Comparison of ENCODE assay signal across 12 cellular contexts in the genomic region with DNA sequence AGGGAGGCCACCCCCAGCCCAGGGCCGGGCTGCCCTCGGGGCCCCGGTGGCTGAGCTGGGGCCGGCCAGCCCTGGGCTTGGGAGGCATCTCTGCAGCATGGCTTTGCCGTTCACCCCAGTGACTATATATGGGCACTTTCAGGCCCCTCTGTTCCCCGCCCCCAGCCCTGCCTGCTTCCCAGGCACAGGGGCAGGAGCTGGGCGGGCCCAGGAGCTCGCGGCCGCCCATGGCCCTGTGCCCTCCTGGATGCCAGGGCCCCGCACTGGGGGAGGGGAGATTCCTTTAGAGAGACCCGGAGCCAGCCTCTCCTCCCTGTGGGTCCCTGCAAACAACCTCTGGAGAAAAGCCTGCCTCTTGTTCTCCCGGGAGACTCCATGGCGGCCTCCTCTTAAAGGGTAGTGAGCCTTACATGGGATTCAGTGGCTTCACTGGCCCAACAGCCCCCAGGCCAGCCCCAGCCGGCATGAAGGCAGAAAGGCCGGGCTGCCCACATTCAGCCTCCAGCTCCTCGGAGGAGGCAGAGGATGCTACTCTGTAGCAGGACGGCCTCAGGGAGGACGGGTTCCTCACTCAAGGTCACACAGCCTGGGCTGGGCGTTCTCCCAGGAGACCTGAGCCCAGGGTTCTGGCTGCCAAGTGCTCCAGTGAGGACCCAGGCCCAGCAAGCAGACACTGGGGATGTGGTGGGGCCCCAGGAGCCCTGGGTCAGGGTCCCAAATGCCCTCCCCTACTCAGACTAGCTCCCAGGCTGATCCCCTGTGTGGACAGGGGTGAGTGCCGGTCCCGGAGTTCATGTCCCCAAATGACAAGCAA. TPM values are rescaled to one million over a fixed set of nuclear protein-coding genes. Genes with fewer than 3 reads are reported as not detected.
DNase-seq lines count a peak whose midpoint lies in the region; ATAC-seq and TF ChIP-seq lines count a peak whose summit lies in the region.
"Had no signal": no experiment of that assay in that cellular context is flagged by ENCODE, and none has a peak within 500 bp of the region (broad histone marks: within the 10 kb centered on the region; RNA-seq: fewer than 3 reads in every experiment).

No MANE protein-coding gene starts in this region.

- intact Hi-C loops in body of pancreas (cut with DNase I): loop anchor here (5.0 kb wide), 1 partner anchor 34 kb away; no protein-coding TSS in a partner anchor
- intact Hi-C loops in testis (cut with DNase I; ENCODE audit: low total_unique reads): no loop called here
- intact Hi-C loops in activated CD4-positive, alpha-beta memory T cell treated with anti-CD3 and anti-CD28 coated beads for 36 hours (cut with micrococcal nuclease): no loop called here

- H3K27ac Mint-ChIP-seq in progenitor cell of endocrine pancreas: no peak overlapping the region
- no peak overlapping the region for H3K27ac Mint-ChIP-seq in activated CD4-positive, alpha-beta memory T cell treated with anti-CD3 and anti-CD28 coated beads for 36 hours
- H3K27ac Mint-ChIP-seq: activated T-cell treated with anti-CD3 and anti-CD28 coated beads, Interleukin-2, amount 50 U/mL, for 72 hours; T-helper 1 cell treated with Interleukin-12 subunit alpha and Interleukin-12 subunit beta and Interleukin-4 antibody, amounts not matched to agents 30 μg/mL and 1 μg/mL, for 36 hours had no signal

- H3K4me3 ChIP-seq in HL-60 (replicated peaks; ENCODE audit: insufficient read depth, low read length) (peak overlapping the region; percentile 6), body of pancreas (no peak overlapping the region), testis (no peak overlapping the region)

- H3K4me1 ChIP-seq in body of pancreas (peaks cover 77% of the 10 kb centered on the region), testis (peaks cover 74% of the 10 kb centered on the region)

- no peaks in the 10 kb centered on the region for H3K27me3 Mint-ChIP-seq in progenitor cell of endocrine pancreas
- H3K27me3 Mint-ChIP-seq in activated CD4-positive, alpha-beta memory T cell treated with anti-CD3 and anti-CD28 coated beads for 36 hours: no peaks in the 10 kb centered on the region

- H3K9me3 ChIP-seq in body of pancreas: no peaks in the 10 kb centered on the region
- no peaks in the 10 kb centered on the region for H3K9me3 ChIP-seq in testis

- H3K36me3 ChIP-seq in body of pancreas (replicated peaks in 1 of 2; ENCODE audit: insufficient read depth in 1 of 2, low read depth in 2 of 2): no peaks in the 10 kb centered on the region
- H3K36me3 ChIP-seq in testis (ENCODE audit: low read depth, missing control alignments): no peaks in the 10 kb centered on the region

- no peak overlapping the region for H3K4me3 Mint-ChIP-seq in progenitor cell of endocrine pancreas (ENCODE audit: low read depth)
- no peak overlapping the region for H3K4me3 Mint-ChIP-seq in activated CD4-positive, alpha-beta memory T cell treated with anti-CD3 and anti-CD28 coated beads for 36 hours
- H3K4me3 Mint-ChIP-seq: activated T-cell treated with anti-CD3 and anti-CD28 coated beads, Interleukin-2, amount 50 U/mL, for 72 hours; T-helper 1 cell treated with Interleukin-12 subunit alpha and Interleukin-12 subunit beta and Interleukin-4 antibody, amounts not matched to agents 30 μg/mL and 1 μg/mL, for 36 hours had no signal

- H3K27me3 ChIP-seq in HL-60 (ENCODE audit: insufficient read depth, poor library complexity, severe bottlenecking) (no peaks in the 10 kb centered on the region), body of pancreas (no peaks in the 10 kb centered on the region), layer of hippocampus (ENCODE audit: control insufficient read depth, insufficient read depth, low read length) (no peaks in the 10 kb centered on the region), testis (no peaks in the 10 kb centered on the region)

- no peaks in the 10 kb centered on the region for H3K9me3 Mint-ChIP-seq in progenitor cell of endocrine pancreas (ENCODE audit: low read depth)
- H3K9me3 Mint-ChIP-seq in activated CD4-positive, alpha-beta memory T cell treated with anti-CD3 and anti-CD28 coated beads for 36 hours: no peaks in the 10 kb centered on the region
- H3K9me3 Mint-ChIP-seq: activated T-cell treated with anti-CD3 and anti-CD28 coated beads, Interleukin-2, amount 50 U/mL, for 72 hours; T-helper 1 cell treated with Interleukin-12 subunit alpha and Interleukin-12 subunit beta and Interleukin-4 antibody, amounts not matched to agents 30 μg/mL and 1 μg/mL, for 36 hours had no signal

- peaks cover 2% of the 10 kb centered on the region for H3K4me1 Mint-ChIP-seq in progenitor cell of endocrine pancreas (ENCODE audit: low read depth)
- H3K4me1 Mint-ChIP-seq in activated CD4-positive, alpha-beta memory T cell treated with anti-CD3 and anti-CD28 coated beads for 36 hours (ENCODE audit: low read depth): peaks cover 13% of the 10 kb centered on the region

- 55 to 64% methylated on average over 6 to 19 of the region's 22 CpGs for WGBS in body of pancreas, 2 donors
- 70 to 92% methylated on average over 2 to 22 of the region's 22 CpGs for WGBS in testis, 2 donors

- no peaks in the 10 kb centered on the region for H3K36me3 Mint-ChIP-seq in progenitor cell of endocrine pancreas (ENCODE audit: insufficient read depth)
- H3K36me3 Mint-ChIP-seq in activated CD4-positive, alpha-beta memory T cell treated with anti-CD3 and anti-CD28 coated beads for 36 hours: peaks cover 2% of the 10 kb centered on the region

- CTCF ChIA-PET in activated CD4-positive, alpha-beta memory T cell treated with anti-CD3 and anti-CD28 coated beads for 36 hours (lab: Charles Lee): interaction anchor here (1.2 to 3.6 kb wide), 3 partner anchors 16 to 31 kb away, joined by 4 to 58 read pairs (median 10); no protein-coding TSS in a partner anchor

- H3K27ac ChIP-seq in HL-60 (replicated peaks): peak overlapping the region; percentile 97
- peak overlapping the region; percentile 49 to 88 (median 53) for H3K27ac ChIP-seq in body of pancreas
- H3K27ac ChIP-seq in layer of hippocampus (ENCODE audit: low read depth, low read length): peak overlapping the region; percentile 62
- H3K27ac ChIP-seq in testis: peak overlapping the region in 1 of 2 donors; percentile 13

- ATAC-seq in body of pancreas: no peak
- ATAC-seq: activated T-cell treated with anti-CD3 and anti-CD28 coated beads, Interleukin-2, amount 50 U/mL, for 72 hours had no signal

- TF ChIP-seq POLR2A in body of pancreas (IDR thresholded peaks at IDR 0.05) (no peak), testis (IDR thresholded peaks at IDR 0.05) (no peak)

- DNase-seq in HL-60 (ENCODE audit: low read depth in 1 of 2, low spot score in 1 of 2) (peak; percentile 54 to 66), body of pancreas (no peak), testis (peak; percentile 46), progenitor cell of endocrine pancreas (ENCODE audit: low spot score, unreplicated experiment) (no peak), D341Med (ENCODE audit: low spot score) (no peak), A172 (ENCODE audit: low spot score) (no peak)
- DNase-seq in activated CD4-positive, alpha-beta memory T cell treated with anti-CD3 and anti-CD28 coated beads for 36 hours: no peak
- DNase-seq: activated T-cell treated with anti-CD3 and anti-CD28 coated beads, Interleukin-2, amount 50 U/mL, for 72 hours; effector CD8-positive, alpha-beta T cell; NCI-H345 had no signal

- POLR2A ChIA-PET in activated CD4-positive, alpha-beta memory T cell treated with anti-CD3 and anti-CD28 coated beads for 36 hours (lab: Charles Lee): interaction anchor here (1.6 kb wide), 1 partner anchor 19 kb away, joined by 7 read pairs; no protein-coding TSS in a partner anchor

- TF ChIP-seq CTCF in HL-60 (IDR thresholded peaks at IDR 0.05; ENCODE audit: insufficient read depth, low read length) (no peak), body of pancreas (IDR thresholded peaks at IDR 0.05) (no peak), testis (IDR thresholded peaks at IDR 0.05) (no peak), progenitor cell of endocrine pancreas (IDR thresholded peaks at IDR 0.05; ENCODE audit: unreplicated experiment) (no peak)

RNA-seq across cellular contexts. Expression of gene NACC2, which starts 4.1 kb away (rescaled TPM):
- total RNA-seq in body of pancreas (10 to 100 TPM; 16.6 to 21.1 TPM), testis (10 to 100 TPM; 49.5 to 49.7 TPM), progenitor cell of endocrine pancreas (11.6 and 12.9 TPM in 2 replicates)
- polyA plus RNA-seq in testis (ENCODE audit: insufficient read depth, low read depth, low replicate concordance): 29.3 TPM
- 34.2 and 41.6 TPM in 2 replicates for total RNA-seq in A172 (2014; rRNA removed; shearing (Covaris generic))
- total RNA-seq in activated CD4-positive, alpha-beta memory T cell treated with anti-CD3 and anti-CD28 coated beads for 36 hours: 1 to 10 TPM; 8.1 to 8.5 TPM

RNA-seq across cellular contexts. Expression of gene TMEM250, which starts 27.7 kb away (rescaled TPM):
- 10 to 100 TPM; 21.3 to 47.1 TPM for total RNA-seq in body of pancreas
- total RNA-seq in testis: 10 to 100 TPM; 57.8 to 73.0 TPM
- polyA plus RNA-seq in testis (ENCODE audit: insufficient read depth, low read depth, low replicate concordance): 29.4 TPM
- total RNA-seq in progenitor cell of endocrine pancreas: 39.2 and 39.5 TPM in 2 replicates
- total RNA-seq in A172 (2014; rRNA removed; shearing (Covaris generic)): 70.4 and 81.1 TPM in 2 replicates
- total RNA-seq in activated CD4-positive, alpha-beta memory T cell treated with anti-CD3 and anti-CD28 coated beads for 36 hours: 10 to 100 TPM; 28.0 to 28.4 TPM

Comparison
In these comparisons a context has a peak if more than half of its experiments do, and no peak if none do; other contexts are left out.
1. DNase-seq: peak in HL-60 (2 of 2) and testis (single experiment); none in body of pancreas (0 of 4), progenitor cell of endocrine pancreas (single experiment), D341Med (single experiment), A172 (single experiment) and activated CD4-positive, alpha-beta memory T cell treated with anti-CD3 and anti-CD28 coated beads for 36 hours (single experiment).